16 cellular contexts compared by ENCODE assay signal in the genomic region with DNA sequence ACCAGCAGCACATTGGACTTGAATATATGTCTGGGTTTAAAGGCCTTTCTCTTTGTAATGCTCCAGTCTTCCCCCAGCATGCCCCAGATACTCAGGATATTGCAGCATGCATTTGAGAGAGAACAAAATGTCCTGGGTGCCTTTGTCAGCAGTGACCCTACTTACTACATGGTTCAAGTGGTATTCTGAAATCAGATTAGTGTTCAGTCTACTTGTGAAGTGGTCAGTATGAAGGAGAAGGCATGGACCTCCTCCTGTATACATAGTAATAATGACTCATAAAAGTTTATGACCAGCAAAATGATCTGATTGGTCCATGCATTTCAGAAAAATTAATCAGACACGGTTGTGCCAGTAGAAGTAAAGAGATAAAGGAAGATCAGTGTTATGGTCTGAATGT. TPM values are rescaled to one million over a fixed set of nuclear protein-coding genes. Genes with fewer than 3 reads are reported as not detected.
A peak's percentile ranks its signal among the peaks of the same experiment; 100 is the strongest.
DNase-seq lines count a peak whose midpoint lies in the region; ATAC-seq, FAIRE-seq and TF ChIP-seq lines count a peak whose summit lies in the region.
"Had no signal": no experiment of that assay in that cellular context is flagged by ENCODE, and none has a peak within 500 bp of the region (broad histone marks: within the 10 kb centered on the region; RNA-seq: fewer than 3 reads in every experiment).

No MANE protein-coding gene starts in this region.

- peaks cover 11% of the 10 kb centered on the region for H3K36me3 Mint-ChIP-seq in neural crest cell (ENCODE audit: low read depth)
- peaks cover 4% of the 10 kb centered on the region for H3K36me3 Mint-ChIP-seq in activated CD8-positive, alpha-beta memory T cell treated with anti-CD3 and anti-CD28 coated beads, Interleukin-2, amount 10 ng/mL, durations not matched to agents 7 days and 5 days

- H3K9me3 ChIP-seq in A549 = no peaks in the 10 kb centered on the region

- no peaks in the 10 kb centered on the region for H3K27me3 Mint-ChIP-seq in neural crest cell (ENCODE audit: low read depth)
- no peaks in the 10 kb centered on the region for H3K27me3 Mint-ChIP-seq in activated CD8-positive, alpha-beta memory T cell treated with anti-CD3 and anti-CD28 coated beads, Interleukin-2, amount 10 ng/mL, durations not matched to agents 7 days and 5 days
- H3K27me3 Mint-ChIP-seq: activated naive CD4-positive, alpha-beta T cell treated with anti-CD3 and anti-CD28 coated beads, Interleukin-2, amount 50 U/mL, for 24 hours; dendritic cell treated with granulocyte-macrophage colony-stimulating factor and Interleukin-4, amounts not matched to agents 40 ng/mL and 50 ng/mL, for 4 days had no signal

- H3K4me2 ChIP-seq in A549 = no peak overlapping the region

- no peak overlapping the region for H3K4me3 Mint-ChIP-seq in neural crest cell
- no peak overlapping the region for H3K4me3 Mint-ChIP-seq in activated CD8-positive, alpha-beta memory T cell treated with anti-CD3 and anti-CD28 coated beads, Interleukin-2, amount 10 ng/mL, durations not matched to agents 7 days and 5 days
- H3K4me3 Mint-ChIP-seq: activated naive CD4-positive, alpha-beta T cell treated with anti-CD3 and anti-CD28 coated beads, Interleukin-2, amount 50 U/mL, for 24 hours; dendritic cell treated with granulocyte-macrophage colony-stimulating factor and Interleukin-4, amounts not matched to agents 40 ng/mL and 50 ng/mL, for 4 days had no signal

- no peak overlapping the region for H3K4me3 ChIP-seq in A549

- CTCF ChIA-PET in A549 (lab: Yijun Ruan, JAX) = no interaction called here
- CTCF ChIA-PET in activated CD8-positive, alpha-beta memory T cell treated with anti-CD3 and anti-CD28 coated beads, Interleukin-2, amount 10 ng/mL, durations not matched to agents 7 days and 5 days (lab: Charles Lee) = no interaction called here

- POLR2A ChIA-PET in A549 (lab: Yijun Ruan, JAX) = no interaction called here

- peaks cover 10% of the 10 kb centered on the region; the same call in 1 of the 3 replicates for H3K4me1 ChIP-seq in A549

- no peaks in the 10 kb centered on the region for H3K9me3 Mint-ChIP-seq in neural crest cell
- no peaks in the 10 kb centered on the region for H3K9me3 Mint-ChIP-seq in activated CD8-positive, alpha-beta memory T cell treated with anti-CD3 and anti-CD28 coated beads, Interleukin-2, amount 10 ng/mL, durations not matched to agents 7 days and 5 days (ENCODE audit: low read depth)
- H3K9me3 Mint-ChIP-seq: activated naive CD4-positive, alpha-beta T cell treated with anti-CD3 and anti-CD28 coated beads, Interleukin-2, amount 50 U/mL, for 24 hours; dendritic cell treated with granulocyte-macrophage colony-stimulating factor and Interleukin-4, amounts not matched to agents 40 ng/mL and 50 ng/mL, for 4 days had no signal

- peak in 1 of 2 experiments; percentile 42; a peak in 2 of 6 replicates for ATAC-seq in A549
- no peak for ATAC-seq in activated CD8-positive, alpha-beta memory T cell treated with anti-CD3 and anti-CD28 coated beads, Interleukin-2, amount 10 ng/mL, durations not matched to agents 7 days and 5 days

- peaks cover 6% of the 10 kb centered on the region for H3K4me1 Mint-ChIP-seq in neural crest cell
- peaks cover 2% of the 10 kb centered on the region for H3K4me1 Mint-ChIP-seq in activated CD8-positive, alpha-beta memory T cell treated with anti-CD3 and anti-CD28 coated beads, Interleukin-2, amount 10 ng/mL, durations not matched to agents 7 days and 5 days
- H3K4me1 Mint-ChIP-seq: activated naive CD4-positive, alpha-beta T cell treated with anti-CD3 and anti-CD28 coated beads, Interleukin-2, amount 50 U/mL, for 24 hours had no signal

- WGBS in A549 (ENCODE audit: missing lambda C conversion rate) = 27% methylated on average over 1 of the region's 1 CpG

- TF ChIP-seq EP300 in A549 (IDR thresholded peaks at IDR 0.05) = no peak

- TF ChIP-seq CTCF in A549 (IDR thresholded peaks at IDR 0.05) = no peak
- TF ChIP-seq CTCF in neural crest cell (conservative IDR thresholded peaks at IDR 0.05) = no peak

- DNase-seq in A549 (ENCODE audit: low read depth in 1 of 2, low spot score in 1 of 2) = peak in 1 of 2 experiments; percentile 6
- peak; percentile 12 for DNase-seq in OCI-M1 (lab: John Stamatoyannopoulos, UW)
- DNase-seq in epithelial cell of prostate (ENCODE audit: low read depth, low spot score) = peak; percentile 6
- DNase-seq in neural crest cell (ENCODE audit: low read depth, low spot score) = no peak
- no peak for DNase-seq in activated CD8-positive, alpha-beta memory T cell treated with anti-CD3 and anti-CD28 coated beads, Interleukin-2, amount 10 ng/mL, durations not matched to agents 7 days and 5 days
- DNase-seq in NCI-H345 (lab: John Stamatoyannopoulos, UW) = no peak
- no peak for DNase-seq in iPS-NIHi11 (ENCODE audit: low spot score)
- DNase-seq in GDM1 (lab: John Stamatoyannopoulos, UW) = no peak
- DNase-seq: DMS153, KBM-7, NCI-H1694, NCI-H526 treated with DMSO at 0.1 percent for 48 hours, SIG-M5 had no signal

- peak overlapping the region; percentile 43 for H3K27ac Mint-ChIP-seq in neural crest cell (ENCODE audit: unreplicated experiment)
- no peak overlapping the region for H3K27ac Mint-ChIP-seq in activated CD8-positive, alpha-beta memory T cell treated with anti-CD3 and anti-CD28 coated beads, Interleukin-2, amount 10 ng/mL, durations not matched to agents 7 days and 5 days
- H3K27ac Mint-ChIP-seq: activated naive CD4-positive, alpha-beta T cell treated with anti-CD3 and anti-CD28 coated beads, Interleukin-2, amount 50 U/mL, for 24 hours; dendritic cell treated with granulocyte-macrophage colony-stimulating factor and Interleukin-4, amounts not matched to agents 40 ng/mL and 50 ng/mL, for 4 days had no signal

- TF ChIP-seq RAD21 in A549 (conservative IDR thresholded peaks at IDR 0.05 in 1 of 2, IDR thresholded peaks at IDR 0.05 in 1 of 2) = no peak

- no peak for TF ChIP-seq POLR2A in A549 (IDR thresholded peaks at IDR 0.05; ENCODE audit: low read length)

- H3K27ac ChIP-seq in A549 (no peak overlapping the region), epithelial cell of prostate (no peak overlapping the region)

- FAIRE-seq in A549 (lab: Jason Lieb, UNC) = no peak

TF ChIP-seq in A549, 52 proteins besides CTCF, POLR2A, EP300 and RAD21:
- TF ChIP-seq FOSL2 (IDR thresholded peaks at IDR 0.05) = no peak
- TF ChIP-seq FOSL2 (CRISPR knock-in tag; IDR thresholded peaks at IDR 0.05) = peak; percentile 31; the same call in 1 of the 2 replicates
- TF ChIP-seq CBX8 (IDR thresholded peaks at IDR 0.05) = no peak
- no peak for TF ChIP-seq ZC3H11A (IDR thresholded peaks at IDR 0.05)
- TF ChIP-seq RFX5 (IDR thresholded peaks at IDR 0.05) = peak; percentile 87
- no peak for TF ChIP-seq HOXB13 (CRISPR knock-in tag; IDR thresholded peaks at IDR 0.05; ENCODE audit: low read depth)

RNA-seq across cellular contexts. Expression of a gene that starts 25.4 kb away (rescaled TPM):
- polyA plus RNA-seq in A549 (2011; rRNA removed) (0.13 and 0.38 TPM in 2 replicates), A549 (2017; fragmentation: RNase III; extraction: RNeasy Plus Mini Kit Qiagen cat#74134 plus additional on column Dnase treatment) (not detected in 3 replicates)
- polyA plus RNA-seq in A549 (2012; cell fraction: cytosol; rRNA removed) = not detected in 2 replicates
- polyA plus RNA-seq in A549 (2012; cell fraction: nucleus; rRNA removed) = 0.20 and 0.34 TPM in 2 replicates
- polyA minus RNA-seq in A549 (2011; rRNA and poly(A)+ RNA removed) = 7.3 and 10.2 TPM in 2 replicates
- total RNA-seq in neural crest cell = 1.0 TPM in 1 of 2 replicates, not detected in the other
- total RNA-seq in activated CD8-positive, alpha-beta memory T cell treated with anti-CD3 and anti-CD28 coated beads, Interleukin-2, amount 10 ng/mL, durations not matched to agents 7 days and 5 days = 1 to 10 TPM in 1 of 2 experiments, under 1 TPM in 1; 0.37 to 1.2 TPM
- polyA plus RNA-seq: urinary bladder had no signal

Comparison
In these comparisons a context has a peak if more than half of its experiments do, and no peak if none do; other contexts are left out.
1. DNase-seq: peak in OCI-M1 (single experiment) and epithelial cell of prostate (single experiment); none in neural crest cell (single experiment), activated CD8-positive, alpha-beta memory T cell treated with anti-CD3 and anti-CD28 coated beads, Interleukin-2, amount 10 ng/mL, durations not matched to agents 7 days and 5 days (single experiment), NCI-H345 (single experiment), iPS-NIHi11 (single experiment) and GDM1 (single experiment).